24 cellular contexts compared by ENCODE assay signal in the genomic region with DNA sequence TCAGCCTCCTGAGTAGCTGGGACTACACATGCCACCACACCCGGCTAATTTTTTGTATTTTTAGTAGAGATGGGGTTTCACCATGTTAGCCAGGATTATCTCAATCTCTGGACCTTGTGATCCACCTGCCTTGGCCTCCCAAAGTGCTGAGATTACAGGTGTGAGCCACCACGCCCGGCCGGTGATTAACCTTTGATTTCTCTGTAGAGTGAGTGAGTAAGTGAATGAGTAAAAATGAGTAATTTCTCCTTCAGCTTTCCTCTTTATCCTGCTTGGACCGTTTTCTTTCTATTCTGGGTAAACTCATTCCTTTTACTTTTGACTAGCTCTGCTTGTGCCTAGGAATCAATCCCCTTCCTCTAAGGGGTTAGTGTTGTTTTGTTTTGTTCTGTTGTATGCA.
"Had no signal": no experiment of that assay in that cellular context is flagged by ENCODE, and none has a peak within 500 bp of the region (broad histone marks: within the 10 kb centered on the region; RNA-seq: fewer than 3 reads in every experiment).

No MANE protein-coding gene starts in this region.

- H3K27me3 ChIP-seq: neutrophil, pancreas, testis had no signal

- H3K27ac ChIP-seq: left ventricle myocardium inferior, neutrophil, pancreas, testis, VCaP had no signal

- DNase-seq: activated CD8-positive, alpha-beta memory T cell treated with anti-CD3 and anti-CD28 coated beads, Interleukin-2, amount 10 ng/mL, durations not matched to agents 7 days and 5 days; activated CD8-positive, alpha-beta T cell treated with anti-CD3 and anti-CD28 coated beads for 36 hours; activated gamma-delta T cell treated with Interleukin-2 at 50 U/mL for 16 hours; amygdala; cerebellar nuclear complex; erythroblast; foreskin melanocyte; kidney; left ventricle myocardium inferior; pancreas; right cardiac atrium; stimulated activated CD4-positive, alpha-beta T cell treated with anti-CD3 and anti-CD28 coated beads, Interleukin-1b, Interleukin-23, amount 100 ng/mL, for 48 hours; T-cell; testis had no signal

- H3K9me3 Mint-ChIP-seq: activated CD4-positive, alpha-beta T cell treated with anti-CD3 and anti-CD28 coated beads, Interleukin-2, amount 10 ng/mL, durations not matched to agents 24 days and 14 days; activated CD8-positive, alpha-beta T cell treated with anti-CD3 and anti-CD28 coated beads for 36 hours; activated T-helper 1 cell treated with anti-CD3 and anti-CD28 coated beads, Interleukin-12 subunit alpha, Interleukin-12 subunit beta, Interleukin-2, Interleukin-4 antibody, amounts not matched to agents 30 ng/mL and 10 ng/mL and 1 ng/mL, durations not matched to agents 14 hours and 24 hours and 36 hours; stimulated activated effector memory CD8-positive, alpha-beta T cell treated with anti-CD3 and anti-CD28 coated beads, Interleukin-12 subunit alpha, Interleukin-12 subunit beta, amount 100 ng/mL, for 72 hours; T-cell; T-helper 2 cell treated with Interferon-gamma antibody and Interleukin-4, amounts not matched to agents 5 μg/mL and 100 μg/mL, for 36 hours had no signal

- H3K4me1 Mint-ChIP-seq: activated CD4-positive, alpha-beta T cell treated with anti-CD3 and anti-CD28 coated beads, Interleukin-2, amount 10 ng/mL, durations not matched to agents 24 days and 14 days; activated CD8-positive, alpha-beta memory T cell treated with anti-CD3 and anti-CD28 coated beads, Interleukin-2, amount 10 ng/mL, durations not matched to agents 7 days and 5 days; nephron had no signal

- H3K4me3 Mint-ChIP-seq: activated CD4-positive, alpha-beta T cell treated with anti-CD3 and anti-CD28 coated beads, Interleukin-2, amount 10 ng/mL, durations not matched to agents 24 days and 14 days; activated CD8-positive, alpha-beta memory T cell treated with anti-CD3 and anti-CD28 coated beads, Interleukin-2, amount 10 ng/mL, durations not matched to agents 7 days and 5 days; activated CD8-positive, alpha-beta T cell treated with anti-CD3 and anti-CD28 coated beads for 36 hours; activated naive CD8-positive, alpha-beta T cell; activated T-helper 1 cell treated with anti-CD3 and anti-CD28 coated beads, Interleukin-12 subunit alpha, Interleukin-12 subunit beta, Interleukin-2, Interleukin-4 antibody, amounts not matched to agents 30 ng/mL and 10 ng/mL and 1 ng/mL, durations not matched to agents 14 hours and 24 hours and 36 hours; nephron; stimulated activated effector memory CD8-positive, alpha-beta T cell treated with anti-CD3 and anti-CD28 coated beads, Interleukin-12 subunit alpha, Interleukin-12 subunit beta, amount 100 ng/mL, for 72 hours; T-cell; T-helper 2 cell treated with Interferon-gamma antibody and Interleukin-4, amounts not matched to agents 5 μg/mL and 100 μg/mL, for 36 hours; type B pancreatic cell had no signal

- H3K4me3 ChIP-seq: left ventricle myocardium inferior, pancreas, testis had no signal

- H3K27ac Mint-ChIP-seq: activated CD4-positive, alpha-beta T cell treated with anti-CD3 and anti-CD28 coated beads, Interleukin-2, amount 10 ng/mL, durations not matched to agents 24 days and 14 days; activated CD8-positive, alpha-beta memory T cell treated with anti-CD3 and anti-CD28 coated beads, Interleukin-2, amount 10 ng/mL, durations not matched to agents 7 days and 5 days; activated CD8-positive, alpha-beta T cell treated with anti-CD3 and anti-CD28 coated beads for 36 hours; activated naive CD8-positive, alpha-beta T cell; activated T-helper 1 cell treated with anti-CD3 and anti-CD28 coated beads, Interleukin-12 subunit alpha, Interleukin-12 subunit beta, Interleukin-2, Interleukin-4 antibody, amounts not matched to agents 30 ng/mL and 10 ng/mL and 1 ng/mL, durations not matched to agents 14 hours and 24 hours and 36 hours; stimulated activated effector memory CD8-positive, alpha-beta T cell treated with anti-CD3 and anti-CD28 coated beads, Interleukin-12 subunit alpha, Interleukin-12 subunit beta, amount 100 ng/mL, for 72 hours; T-cell; T-helper 2 cell treated with Interferon-gamma antibody and Interleukin-4, amounts not matched to agents 5 μg/mL and 100 μg/mL, for 36 hours; type B pancreatic cell had no signal

- ATAC-seq: activated CD4-positive, CD25-positive, alpha-beta regulatory T cell treated with anti-CD3 and anti-CD28 coated beads, Interleukin-2, amount 50 U/mL, for 24 hours; activated CD8-positive, alpha-beta memory T cell treated with anti-CD3 and anti-CD28 coated beads, Interleukin-2, amount 10 ng/mL, durations not matched to agents 7 days and 5 days; activated CD8-positive, alpha-beta T cell treated with anti-CD3 and anti-CD28 coated beads for 36 hours; pancreas; right cardiac atrium; stimulated activated effector memory CD8-positive, alpha-beta T cell treated with anti-CD3 and anti-CD28 coated beads, Interleukin-12 subunit alpha, Interleukin-12 subunit beta, amount 100 ng/mL, for 72 hours; T-cell had no signal

- H3K36me3 Mint-ChIP-seq: stimulated activated effector memory CD8-positive, alpha-beta T cell treated with anti-CD3 and anti-CD28 coated beads, Interleukin-12 subunit alpha, Interleukin-12 subunit beta, amount 100 ng/mL, for 72 hours; T-cell had no signal

- H3K27me3 Mint-ChIP-seq: activated CD8-positive, alpha-beta T cell treated with anti-CD3 and anti-CD28 coated beads for 36 hours; activated naive CD8-positive, alpha-beta T cell; T-cell; type B pancreatic cell had no signal

- H3K4me1 ChIP-seq: pancreas, testis had no signal

- H3K36me3 ChIP-seq: left ventricle myocardium inferior, neutrophil, pancreas had no signal

- H3K9me3 ChIP-seq: left ventricle myocardium inferior, neutrophil, pancreas, testis had no signal
